ENCODE assay signal across 1 cellular context in genomic region chrX:153778684-153779101, GRCh38.
TF ChIP-seq lines count a peak whose summit lies in the region.

No MANE protein-coding gene starts in this region.

TF ChIP-seq in HEK293T, 16 proteins besides CTCF, POLR2A, EP300 and RAD21:
- TF ChIP-seq LEF1 (IDR thresholded peaks at IDR 0.05; ENCODE audit: borderline replicate concordance), result no peak
- no peak for TF ChIP-seq FOXM1 (IDR thresholded peaks at IDR 0.05; ENCODE audit: borderline replicate concordance)
- TF ChIP-seq FOXK2 (IDR thresholded peaks at IDR 0.05), result no peak
- TF ChIP-seq FOXA1 (IDR thresholded peaks at IDR 0.05), result no peak
- no peak for TF ChIP-seq HDGF (IDR thresholded peaks at IDR 0.05; ENCODE audit: borderline replicate concordance)
- no peak for TF ChIP-seq TARDBP (IDR thresholded peaks at IDR 0.05)
- no peak for TF ChIP-seq ARNT (IDR thresholded peaks at IDR 0.05)
- TF ChIP-seq ELF4 (IDR thresholded peaks at IDR 0.05), result no peak
- TF ChIP-seq, protein P1, sequence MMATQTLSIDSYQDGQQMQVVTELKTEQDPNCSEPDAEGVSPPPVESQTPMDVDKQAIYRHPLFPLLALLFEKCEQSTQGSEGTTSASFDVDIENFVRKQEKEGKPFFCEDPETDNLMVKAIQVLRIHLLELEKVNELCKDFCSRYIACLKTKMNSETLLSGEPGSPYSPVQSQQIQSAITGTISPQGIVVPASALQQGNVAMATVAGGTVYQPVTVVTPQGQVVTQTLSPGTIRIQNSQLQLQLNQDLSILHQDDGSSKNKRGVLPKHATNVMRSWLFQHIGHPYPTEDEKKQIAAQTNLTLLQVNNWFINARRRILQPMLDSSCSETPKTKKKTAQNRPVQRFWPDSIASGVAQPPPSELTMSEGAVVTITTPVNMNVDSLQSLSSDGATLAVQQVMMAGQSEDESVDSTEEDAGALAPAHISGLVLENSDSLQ (IDR thresholded peaks at IDR 0.05), result no peak
- no peak for TF ChIP-seq L3MBTL2 (conservative IDR thresholded peaks at IDR 0.05)
- no peak for TF ChIP-seq BHLHE40 (IDR thresholded peaks at IDR 0.05; ENCODE audit: borderline replicate concordance)
- no peak for TF ChIP-seq SP1 (IDR thresholded peaks at IDR 0.05)
- no peak for TF ChIP-seq NFRKB (IDR thresholded peaks at IDR 0.05)
TF ChIP-seq in HEK293T: peak in this region for 0.
